Comparison of ENCODE assay signal across 9 cellular contexts in the genomic region with DNA sequence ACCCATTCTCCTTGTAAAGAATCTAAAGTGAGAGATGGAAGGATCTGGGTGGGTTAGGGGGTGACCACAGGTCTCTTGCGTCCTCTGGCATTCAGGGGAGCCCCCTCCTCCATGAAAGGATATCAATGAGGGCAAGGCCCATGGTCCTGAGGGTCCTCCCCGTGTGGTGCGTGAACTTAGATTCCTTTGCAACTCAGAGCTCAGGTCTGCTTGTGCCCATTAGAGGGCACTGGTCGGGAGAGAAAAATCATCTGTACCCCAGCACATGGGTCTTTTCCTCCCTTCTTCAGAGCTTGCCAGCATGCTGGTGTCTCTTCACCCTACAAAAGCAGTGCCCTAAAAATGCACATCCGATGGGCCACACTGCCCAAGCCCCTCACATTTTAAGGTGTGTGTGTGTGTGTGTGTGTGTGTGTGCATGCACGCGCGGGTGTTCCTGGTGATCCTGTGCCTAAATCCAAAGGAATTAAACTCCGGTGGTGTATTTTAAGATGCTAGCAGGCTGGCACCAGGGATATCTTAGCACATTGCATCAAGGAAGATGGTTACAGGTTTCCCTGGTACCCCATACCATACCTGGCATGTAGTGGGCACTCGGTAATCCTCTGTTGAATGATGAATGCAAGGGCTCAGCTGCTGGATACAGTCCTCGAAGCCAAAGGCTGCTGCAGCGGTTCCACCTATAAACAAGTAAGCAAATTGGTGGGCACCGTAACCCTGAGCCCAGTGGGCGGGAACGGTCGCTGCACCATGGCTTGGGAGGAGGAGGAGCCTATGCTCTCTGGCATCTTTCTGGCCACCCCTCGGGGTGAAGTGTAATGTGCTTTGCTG. TPM values are rescaled to one million over a fixed set of nuclear protein-coding genes. Genes with fewer than 3 reads are reported as not detected.
DNase-seq lines count a peak whose midpoint lies in the region; ATAC-seq, FAIRE-seq and TF ChIP-seq lines count a peak whose summit lies in the region.
"Had no signal": no experiment of that assay in that cellular context is flagged by ENCODE, and none has a peak within 500 bp of the region (broad histone marks: within the 10 kb centered on the region; RNA-seq: fewer than 3 reads in every experiment).

No MANE protein-coding gene starts in this region.

- TF ChIP-seq EP300 in HepG2 (IDR thresholded peaks at IDR 0.05; ENCODE audit: low read depth in 2 of 2, low read length in 2 of 2) (no peak), HepG2 (CRISPR knock-in tag; IDR thresholded peaks at IDR 0.05; ENCODE audit: borderline replicate concordance) (no peak)

- H3K27ac ChIP-seq in 22Rv1 (no peak overlapping the region), WERI-Rb-1 (no peak overlapping the region), HepG2 (ENCODE audit: extremely low read length, insufficient read depth, low read length) (no peak overlapping the region)

- no peaks in the 10 kb centered on the region for H4K20me1 ChIP-seq in HepG2 (ENCODE audit: insufficient read depth, low read length)

- H3K36me3 ChIP-seq in WERI-Rb-1 (no peaks in the 10 kb centered on the region), HepG2 (replicated peaks in 1 of 2; ENCODE audit: control insufficient read depth in 1 of 2, insufficient read depth in 2 of 2, low read length in 2 of 2) (no peaks in the 10 kb centered on the region; a peak in 1 of 5 replicates)

- CTCF ChIA-PET in HepG2 (lab: Yijun Ruan, JAX; ENCODE audit: low intra/inter-chr PET ratio, low total read pairs): interaction anchor here (1.0 kb wide), 1 partner anchor 13 kb away, joined by 3 read pairs; no protein-coding TSS in a partner anchor

- DNase-seq in WERI-Rb-1: no peak
- peak; percentile 39 for DNase-seq in HepG2 (ENCODE audit: low spot score)
- DNase-seq in activated CD8-positive, alpha-beta memory T cell treated with anti-CD3 and anti-CD28 coated beads, Interleukin-2, amount 50 U/mL, for 4 hours: no peak
- no peak for DNase-seq in omental fat pad (ENCODE audit: low spot score)
- DNase-seq: NCI-H526 treated with DMSO at 0.1 percent for 48 hours had no signal

- 68% methylated on average over 11 of the region's 17 CpGs for WGBS in HepG2 (ENCODE audit: low lambda C conversion rate)

- peak overlapping the region; percentile 94 for H3K9ac ChIP-seq in HepG2 (ENCODE audit: insufficient read depth, low read depth, low read length)

- H3K9me3 ChIP-seq in WERI-Rb-1 (ENCODE audit: severe bottlenecking): no peaks in the 10 kb centered on the region
- no peaks in the 10 kb centered on the region for H3K9me3 ChIP-seq in HepG2 (ENCODE audit: low read length)

- TF ChIP-seq CTCF in 22Rv1 (IDR thresholded peaks at IDR 0.05) (peak; percentile 52), GM12873 (IDR thresholded peaks at IDR 0.05; ENCODE audit: insufficient read depth, low read depth, low read length, missing control alignments) (peak; percentile 4), WERI-Rb-1 (IDR thresholded peaks at IDR 0.05; ENCODE audit: low read depth, low read length) (peak; percentile 49), HepG2 (CRISPR knock-in tag; IDR thresholded peaks at IDR 0.05) (peak; percentile 55), omental fat pad (IDR thresholded peaks at IDR 0.05) (no peak)

- H3K4me1 ChIP-seq in HepG2 (ENCODE audit: insufficient read depth, low read length): peaks cover 67% of the 10 kb centered on the region

- H3K27me3 ChIP-seq in WERI-Rb-1 (ENCODE audit: insufficient read depth, low read depth, severe bottlenecking) (peaks cover 3% of the 10 kb centered on the region), HepG2 (ENCODE audit: control insufficient read depth in 1 of 2, insufficient read depth in 2 of 2, low read length in 2 of 2) (peaks cover 1 to 26% of the 10 kb centered on the region in 2 experiments; a peak in 4 of 5 replicates)

- TF ChIP-seq POLR2A in HepG2 (IDR thresholded peaks at IDR 0.05; ENCODE audit: insufficient read depth in 1 of 2, low read depth in 2 of 2, low read length in 2 of 2): no peak

- in situ Hi-C loops in HepG2 (cut with HindIII; ENCODE audit: extremely low pct_ligation_motif_present, low pct_unique_long_range_greater_than_20kb): no loop called here

- ATAC-seq in HepG2 (peak; percentile 11; the same call in 1 of the 3 replicates), GM19324 (IDR thresholded peaks at IDR 0.05; ENCODE audit: low FRiP score, unreplicated experiment) (no peak), HG03196 (IDR thresholded peaks at IDR 0.05; ENCODE audit: unreplicated experiment) (no peak), omental fat pad (ENCODE audit: low FRiP score) (no peak)

- no TSS peak for BruUV-seq in HepG2 (replicated peaks; lab: Mats Ljungman, UMichigan)

- intact Hi-C loops in HepG2 (cut with micrococcal nuclease; ENCODE audit: unreplicated experiment): loop anchor here (5.0 kb wide), 1 partner anchor 41 kb away; no protein-coding TSS in a partner anchor

- H3K4me3 ChIP-seq in WERI-Rb-1 (ENCODE audit: low read depth, low read length): no peak overlapping the region
- peak overlapping the region in 1 of 3 experiments; percentile 82; a peak in 3 of 6 replicates for H3K4me3 ChIP-seq in HepG2 (replicated peaks in 1 of 3; ENCODE audit: insufficient read depth in 1 of 3, low read depth in 2 of 3, low read length in 3 of 3)

- POLR2A ChIA-PET in HepG2 (lab: Yijun Ruan, JAX): interaction anchor here (0.8 to 4.6 kb wide), 15 partner anchors 9 to 965 kb away, joined by 3 to 127 read pairs (median 16); a partner anchor contains a TSS

- H2AFZ ChIP-seq in HepG2 (ENCODE audit: low read length): no peak overlapping the region

- H3K4me2 ChIP-seq in HepG2 (ENCODE audit: low read depth, low read length): peak overlapping the region; percentile 99

- peaks cover 8% of the 10 kb centered on the region for H3K79me2 ChIP-seq in HepG2 (ENCODE audit: insufficient read depth, low read length)

- no peak for TF ChIP-seq RAD21 in HepG2 (CRISPR knock-in tag; IDR thresholded peaks at IDR 0.05)

- peak; percentile 60 for FAIRE-seq in HepG2 (lab: Jason Lieb, UNC)

RNA-seq across cellular contexts. Expression of a gene that starts 4.7 kb away (rescaled TPM):
- total RNA-seq in HepG2 (2016; rRNA removed; fragmentation: Illumina TruSeq; extraction: Trizol) (0.18 and 0.36 TPM in 2 replicates), omental fat pad (100 to 1,000 TPM; 110 to 438 (median 388) TPM)
- total RNA-seq in HepG2 (2016; cell fraction: cytosol; rRNA removed; fragmentation: Illumina TruSeq; extraction: Trizol; ENCODE audit: low read depth): 0.30 TPM in 1 of 2 replicates, not detected in the other
- 0.10 and 0.58 TPM in 2 replicates for total RNA-seq in HepG2 (2016; cell fraction: insoluble cytoplasmic fraction; rRNA removed; fragmentation: Illumina TruSeq; extraction: Trizol)
- total RNA-seq in HepG2 (2016; cell fraction: membrane; rRNA removed; fragmentation: Illumina TruSeq; extraction: Trizol): 0.06 and 0.31 TPM in 2 replicates
- 0.56 and 0.90 TPM in 2 replicates for total RNA-seq in HepG2 (2016; cell fraction: nucleus; rRNA removed; fragmentation: Illumina TruSeq; extraction: Trizol)
- 0.86 and 2.1 TPM in 2 replicates for polyA plus RNA-seq in HepG2 (2011; rRNA removed)
- polyA plus RNA-seq in HepG2 (2011; cell fraction: cytosol; rRNA removed): 0.94 and 1.2 TPM in 2 replicates
- 1.4 TPM in 2 replicates for polyA plus RNA-seq in HepG2 (2011; cell fraction: nucleus; rRNA removed)
- polyA plus RNA-seq in HepG2 (2012): 1.0 and 1.5 TPM in 2 replicates
- polyA plus RNA-seq in HepG2 (2016; cell fraction: cytosol; fragmentation: Illumina TruSeq; extraction: Trizol; ENCODE audit: low read depth): 0.08 TPM in 1 of 2 replicates, not detected in the other
- 0.12 and 0.25 TPM in 2 replicates for polyA plus RNA-seq in HepG2 (2016; cell fraction: insoluble cytoplasmic fraction; fragmentation: Illumina TruSeq; extraction: Trizol; ENCODE audit: low read depth)
- 0.09 and 0.17 TPM in 2 replicates for polyA plus RNA-seq in HepG2 (2016; cell fraction: membrane; fragmentation: Illumina TruSeq; extraction: Trizol; ENCODE audit: low read depth)
- 0.45 and 0.55 TPM in 2 replicates for polyA plus RNA-seq in HepG2 (2016; cell fraction: nucleus; fragmentation: Illumina TruSeq; extraction: Trizol; ENCODE audit: insufficient read depth, low read depth)
- 2.2 TPM in 1 of 2 replicates, not detected in the other for polyA minus RNA-seq in HepG2 (2011; rRNA and poly(A)+ RNA removed; ENCODE audit: low replicate concordance)
- polyA minus RNA-seq in HepG2 (2011; cell fraction: cytosol; rRNA and poly(A)+ RNA removed): 0.59 and 0.70 TPM in 2 replicates
- polyA minus RNA-seq in HepG2 (2011; cell fraction: nucleus; rRNA and poly(A)+ RNA removed): 1.6 and 2.2 TPM in 2 replicates

RNA-seq across cellular contexts. Expression of a gene that starts 19.1 kb away (rescaled TPM):
- total RNA-seq in HepG2 (2016; rRNA removed; fragmentation: Illumina TruSeq; extraction: Trizol): 24.9 and 34.1 TPM in 2 replicates
- 4.7 and 7.2 TPM in 2 replicates for total RNA-seq in HepG2 (2016; cell fraction: cytosol; rRNA removed; fragmentation: Illumina TruSeq; extraction: Trizol; ENCODE audit: low read depth)
- 22.7 and 35.6 TPM in 2 replicates for total RNA-seq in HepG2 (2016; cell fraction: insoluble cytoplasmic fraction; rRNA removed; fragmentation: Illumina TruSeq; extraction: Trizol)
- 18.3 and 22.7 TPM in 2 replicates for total RNA-seq in HepG2 (2016; cell fraction: membrane; rRNA removed; fragmentation: Illumina TruSeq; extraction: Trizol)
- 34.4 and 36.1 TPM in 2 replicates for total RNA-seq in HepG2 (2016; cell fraction: nucleus; rRNA removed; fragmentation: Illumina TruSeq; extraction: Trizol)
- polyA plus RNA-seq in HepG2 (2011; rRNA removed): 42.1 and 42.6 TPM in 2 replicates
- polyA plus RNA-seq in HepG2 (2011; cell fraction: cytosol; rRNA removed): 32.0 and 42.2 TPM in 2 replicates
- polyA plus RNA-seq in HepG2 (2011; cell fraction: nucleus; rRNA removed): 39.8 and 43.1 TPM in 2 replicates
- 25.0 and 32.7 TPM in 2 replicates for polyA plus RNA-seq in HepG2 (2012)
- 5.6 TPM in 2 replicates for polyA plus RNA-seq in HepG2 (2016; cell fraction: cytosol; fragmentation: Illumina TruSeq; extraction: Trizol; ENCODE audit: low read depth)
- polyA plus RNA-seq in HepG2 (2016; cell fraction: insoluble cytoplasmic fraction; fragmentation: Illumina TruSeq; extraction: Trizol; ENCODE audit: low read depth): 23.0 and 24.4 TPM in 2 replicates
- 13.8 and 16.2 TPM in 2 replicates for polyA plus RNA-seq in HepG2 (2016; cell fraction: membrane; fragmentation: Illumina TruSeq; extraction: Trizol; ENCODE audit: low read depth)
- 44.9 and 45.4 TPM in 2 replicates for polyA plus RNA-seq in HepG2 (2016; cell fraction: nucleus; fragmentation: Illumina TruSeq; extraction: Trizol; ENCODE audit: insufficient read depth, low read depth)
- 46.8 and 73.3 TPM in 2 replicates for polyA minus RNA-seq in HepG2 (2011; rRNA and poly(A)+ RNA removed; ENCODE audit: low replicate concordance)
- polyA minus RNA-seq in HepG2 (2011; cell fraction: cytosol; rRNA and poly(A)+ RNA removed): 34.5 and 40.3 TPM in 2 replicates
- 27.8 and 31.3 TPM in 2 replicates for polyA minus RNA-seq in HepG2 (2011; cell fraction: nucleus; rRNA and poly(A)+ RNA removed)
- total RNA-seq in omental fat pad: 10 to 100 TPM; 24.0 to 34.8 (median 30.3) TPM

RNA-seq across cellular contexts. Expression of a gene that starts 45.9 kb away (rescaled TPM):
- total RNA-seq in HepG2 (2016; rRNA removed; fragmentation: Illumina TruSeq; extraction: Trizol) (2.8 and 10.6 TPM in 2 replicates), omental fat pad (10 to 100 TPM; 12.2 to 52.3 (median 22.2) TPM)
- 10.9 and 11.3 TPM in 2 replicates for total RNA-seq in HepG2 (2016; cell fraction: cytosol; rRNA removed; fragmentation: Illumina TruSeq; extraction: Trizol; ENCODE audit: low read depth)
- 2.1 and 11.0 TPM in 2 replicates for total RNA-seq in HepG2 (2016; cell fraction: insoluble cytoplasmic fraction; rRNA removed; fragmentation: Illumina TruSeq; extraction: Trizol)
- 4.0 and 4.4 TPM in 2 replicates for total RNA-seq in HepG2 (2016; cell fraction: membrane; rRNA removed; fragmentation: Illumina TruSeq; extraction: Trizol)
- 17.7 and 21.9 TPM in 2 replicates for total RNA-seq in HepG2 (2016; cell fraction: nucleus; rRNA removed; fragmentation: Illumina TruSeq; extraction: Trizol)
- 18.1 and 30.3 TPM in 2 replicates for polyA plus RNA-seq in HepG2 (2011; rRNA removed)
- polyA plus RNA-seq in HepG2 (2011; cell fraction: cytosol; rRNA removed): 4.4 and 5.4 TPM in 2 replicates
- polyA plus RNA-seq in HepG2 (2011; cell fraction: nucleus; rRNA removed): 327 and 364 TPM in 2 replicates
- 25.6 and 35.5 TPM in 2 replicates for polyA plus RNA-seq in HepG2 (2012)
- 0.50 and 0.71 TPM in 2 replicates for polyA plus RNA-seq in HepG2 (2016; cell fraction: cytosol; fragmentation: Illumina TruSeq; extraction: Trizol; ENCODE audit: low read depth)
- polyA plus RNA-seq in HepG2 (2016; cell fraction: insoluble cytoplasmic fraction; fragmentation: Illumina TruSeq; extraction: Trizol; ENCODE audit: low read depth): 3.3 and 4.0 TPM in 2 replicates
- polyA plus RNA-seq in HepG2 (2016; cell fraction: membrane; fragmentation: Illumina TruSeq; extraction: Trizol; ENCODE audit: low read depth): 1.3 and 1.4 TPM in 2 replicates
- 64.3 and 73.5 TPM in 2 replicates for polyA plus RNA-seq in HepG2 (2016; cell fraction: nucleus; fragmentation: Illumina TruSeq; extraction: Trizol; ENCODE audit: insufficient read depth, low read depth)
- polyA minus RNA-seq in HepG2 (2011; rRNA and poly(A)+ RNA removed; ENCODE audit: low replicate concordance): 27.1 and 30.9 TPM in 2 replicates
- polyA minus RNA-seq in HepG2 (2011; cell fraction: cytosol; rRNA and poly(A)+ RNA removed): 4.3 and 5.1 TPM in 2 replicates
- polyA minus RNA-seq in HepG2 (2011; cell fraction: nucleus; rRNA and poly(A)+ RNA removed): 56.1 and 79.6 TPM in 2 replicates

RNA-seq across cellular contexts. Expression of a gene that starts 49.0 kb away (rescaled TPM):
- 116 and 332 TPM in 2 replicates for total RNA-seq in HepG2 (2016; rRNA removed; fragmentation: Illumina TruSeq; extraction: Trizol)
- 62.3 and 63.4 TPM in 2 replicates for total RNA-seq in HepG2 (2016; cell fraction: cytosol; rRNA removed; fragmentation: Illumina TruSeq; extraction: Trizol; ENCODE audit: low read depth)
- 116 and 342 TPM in 2 replicates for total RNA-seq in HepG2 (2016; cell fraction: insoluble cytoplasmic fraction; rRNA removed; fragmentation: Illumina TruSeq; extraction: Trizol)
- total RNA-seq in HepG2 (2016; cell fraction: membrane; rRNA removed; fragmentation: Illumina TruSeq; extraction: Trizol): 57.6 and 60.1 TPM in 2 replicates
- total RNA-seq in HepG2 (2016; cell fraction: nucleus; rRNA removed; fragmentation: Illumina TruSeq; extraction: Trizol): 311 and 384 TPM in 2 replicates
- 137 and 185 TPM in 2 replicates for polyA plus RNA-seq in HepG2 (2011; rRNA removed)
- polyA plus RNA-seq in HepG2 (2011; cell fraction: cytosol; rRNA removed): 89.4 and 111 TPM in 2 replicates
- polyA plus RNA-seq in HepG2 (2011; cell fraction: nucleus; rRNA removed): 667 and 704 TPM in 2 replicates
- polyA plus RNA-seq in HepG2 (2012): 341 and 458 TPM in 2 replicates
- 36.8 and 37.2 TPM in 2 replicates for polyA plus RNA-seq in HepG2 (2016; cell fraction: cytosol; fragmentation: Illumina TruSeq; extraction: Trizol; ENCODE audit: low read depth)
- polyA plus RNA-seq in HepG2 (2016; cell fraction: insoluble cytoplasmic fraction; fragmentation: Illumina TruSeq; extraction: Trizol; ENCODE audit: low read depth): 103 and 140 TPM in 2 replicates
- 41.5 and 48.5 TPM in 2 replicates for polyA plus RNA-seq in HepG2 (2016; cell fraction: membrane; fragmentation: Illumina TruSeq; extraction: Trizol; ENCODE audit: low read depth)
- polyA plus RNA-seq in HepG2 (2016; cell fraction: nucleus; fragmentation: Illumina TruSeq; extraction: Trizol; ENCODE audit: insufficient read depth, low read depth): 669 and 711 TPM in 2 replicates
- polyA minus RNA-seq in HepG2 (2011; rRNA and poly(A)+ RNA removed; ENCODE audit: low replicate concordance): 165 and 565 TPM in 2 replicates
- 316 and 377 TPM in 2 replicates for polyA minus RNA-seq in HepG2 (2011; cell fraction: cytosol; rRNA and poly(A)+ RNA removed)
- 112 and 148 TPM in 2 replicates for polyA minus RNA-seq in HepG2 (2011; cell fraction: nucleus; rRNA and poly(A)+ RNA removed)
- total RNA-seq in omental fat pad: 100 to 1,000 TPM; 325 to 516 (median 441) TPM

Comparison
In these comparisons a context has a peak if more than half of its experiments do, and no peak if none do; other contexts are left out.
1. CTCF ChIP-seq: peak in 22Rv1 (single experiment), GM12873 (single experiment), WERI-Rb-1 (single experiment) and HepG2 (single experiment); none in omental fat pad (0 of 3).
2. RNA of a gene that starts 4.7 kb away (total RNA-seq): 110 to 438 TPM in omental fat pad; 0.06 to 0.90 TPM in HepG2; every median in the first group is over 10 times any median in the second.